In the genomic region with DNA sequence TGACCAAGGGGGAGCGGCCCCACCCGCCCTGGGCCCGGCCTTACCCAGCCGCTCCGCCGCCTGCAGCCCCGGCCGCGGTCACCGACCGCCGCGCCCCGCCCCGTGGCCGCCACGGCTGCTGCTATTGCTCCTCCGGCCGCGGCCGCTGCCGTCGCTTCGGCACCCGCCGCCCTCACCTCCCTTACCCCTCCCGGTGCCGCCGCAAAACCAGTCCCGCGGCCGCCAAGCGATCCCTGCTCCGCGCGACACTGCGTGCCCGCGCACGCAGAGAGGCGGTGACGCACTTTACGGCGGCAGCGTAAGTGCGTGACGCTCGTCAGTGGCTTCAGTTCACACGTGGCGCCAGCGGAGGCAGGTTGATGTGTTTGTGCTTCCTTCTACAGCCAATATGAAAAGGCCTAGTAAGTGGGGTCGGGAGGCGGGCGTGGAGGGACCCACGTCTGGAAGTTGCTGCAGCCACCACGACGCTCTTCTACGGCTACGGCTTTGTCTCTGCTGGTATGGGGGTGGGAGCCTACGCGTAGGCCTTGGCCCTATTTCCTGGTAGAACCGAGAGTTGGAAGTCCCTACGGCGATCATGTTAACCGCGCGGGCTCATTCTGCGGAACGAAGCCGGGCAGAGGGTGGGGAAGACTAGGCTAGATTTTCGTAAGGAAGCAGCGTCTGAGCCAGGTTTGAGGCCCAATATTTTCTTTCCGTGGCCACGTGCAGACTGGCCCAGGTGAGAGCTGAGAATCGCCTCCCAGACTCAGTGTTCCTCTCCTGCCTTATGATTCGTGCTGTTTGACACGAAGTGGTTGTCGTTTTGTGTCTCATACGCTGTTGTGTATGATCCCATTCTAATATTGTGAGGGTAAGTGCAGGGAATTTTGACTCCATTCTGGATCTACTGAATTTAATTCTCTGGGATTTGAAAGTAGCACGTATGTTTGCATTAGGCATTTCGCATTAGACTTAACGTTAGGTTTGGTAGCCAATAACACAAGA, we compare ENCODE assay signal across 8 cellular contexts.
DNase-seq lines count a peak whose midpoint lies in the region; ATAC-seq lines count a peak whose summit lies in the region.

A gene with protein sequence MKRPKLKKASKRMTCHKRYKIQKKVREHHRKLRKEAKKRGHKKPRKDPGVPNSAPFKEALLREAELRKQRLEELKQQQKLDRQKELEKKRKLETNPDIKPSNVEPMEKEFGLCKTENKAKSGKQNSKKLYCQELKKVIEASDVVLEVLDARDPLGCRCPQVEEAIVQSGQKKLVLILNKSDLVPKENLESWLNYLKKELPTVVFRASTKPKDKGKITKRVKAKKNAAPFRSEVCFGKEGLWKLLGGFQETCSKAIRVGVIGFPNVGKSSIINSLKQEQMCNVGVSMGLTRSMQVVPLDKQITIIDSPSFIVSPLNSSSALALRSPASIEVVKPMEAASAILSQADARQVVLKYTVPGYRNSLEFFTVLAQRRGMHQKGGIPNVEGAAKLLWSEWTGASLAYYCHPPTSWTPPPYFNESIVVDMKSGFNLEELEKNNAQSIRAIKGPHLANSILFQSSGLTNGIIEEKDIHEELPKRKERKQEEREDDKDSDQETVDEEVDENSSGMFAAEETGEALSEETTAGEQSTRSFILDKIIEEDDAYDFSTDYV (plus strand): TSS at position 328 of the 987 bp plus-strand sequence. CDS start 61 bp downstream, at position 389.
A gene (minus strand): TSS at position 209 of the 987 bp plus-strand sequence.

- H3K4me1 ChIP-seq in effector memory CD4-positive, alpha-beta T cell (ENCODE audit: control insufficient read depth, insufficient read depth, low read length, poor library complexity, severe bottlenecking), result no peaks in the 10 kb centered on the region

- no peaks in the 10 kb centered on the region for H3K9me3 ChIP-seq in effector memory CD4-positive, alpha-beta T cell (ENCODE audit: control insufficient read depth, low read length)

- H3K36me3 ChIP-seq in effector memory CD4-positive, alpha-beta T cell (ENCODE audit: control insufficient read depth, insufficient read depth, low read length), result peaks cover 45% of the 10 kb centered on the region

- H3K27ac ChIP-seq in effector memory CD4-positive, alpha-beta T cell (ENCODE audit: insufficient read depth, low read length, poor library complexity, severe bottlenecking), result peak within 1 kb of the TSS; percentile 90

- peak within 1 kb of the TSS; percentile 71 for H3K4me3 ChIP-seq in effector memory CD4-positive, alpha-beta T cell (ENCODE audit: insufficient read depth, low read depth, low read length, poor library complexity, severe bottlenecking)

- no peaks in the 10 kb centered on the region for H3K27me3 ChIP-seq in effector memory CD4-positive, alpha-beta T cell (replicated peaks; ENCODE audit: control insufficient read depth, insufficient read depth, low read length, poor library complexity, severe bottlenecking)

- DNase-seq in CMK (ENCODE audit: low read depth) (peak; percentile 94), HS-27A (ENCODE audit: low read depth) (peak; percentile 83), NOMO-1 treated with DMSO at 0.1 percent for 48 hours (lab: John Stamatoyannopoulos, UW; ENCODE audit: unreplicated experiment) (peak; percentile 91), medulla oblongata (ENCODE audit: extremely low spot score) (peak; percentile 97)
- DNase-seq in activated CD8-positive, alpha-beta memory T cell treated with anti-CD3 and anti-CD28 coated beads for 4 hours (ENCODE audit: low read depth in 2 of 2), result peak; percentile 81 to 86
- DNase-seq in effector memory CD4-positive, alpha-beta T cell, result peak; percentile 87 to 89 (median 89)
- DNase-seq in stimulated activated CD4-positive, alpha-beta T cell treated with anti-CD3 and anti-CD28 coated beads, TNF-alpha, amount 100 ng/mL, for 48 hours (ENCODE audit: low read depth in 3 of 3), result peak; percentile 83 to 91 (median 88)

- ATAC-seq in GM19463 (IDR thresholded peaks at IDR 0.05; ENCODE audit: unreplicated experiment), result peak; percentile 55

Comparison
In these comparisons a context has a peak if more than half of its experiments do, and no peak if none do; other contexts are left out.
1. Peak in every context shown above with its lines: DNase-seq, ATAC-seq, H3K4me3 ChIP-seq and H3K27ac ChIP-seq.